1 cellular context compared by ENCODE assay signal in the genomic region with DNA sequence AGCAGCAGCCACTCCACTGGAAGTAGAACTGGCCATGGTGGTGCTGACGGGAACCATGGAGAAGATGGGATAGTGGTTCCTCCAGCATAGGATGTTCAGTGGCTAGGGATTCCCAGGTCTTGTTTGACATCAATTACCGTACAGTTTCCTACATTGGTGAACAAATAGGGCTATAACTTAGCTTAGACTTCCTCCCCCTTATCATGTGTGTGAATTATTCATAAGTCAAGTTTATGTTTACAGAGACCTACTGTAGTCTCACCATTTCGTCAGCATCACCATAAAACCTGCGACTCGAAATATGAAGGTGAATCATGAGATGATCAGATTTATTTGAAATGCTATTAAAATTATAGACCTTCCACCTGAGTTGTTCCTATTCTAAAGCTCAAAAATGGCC.
TF ChIP-seq lines count a peak whose summit lies in the region.

No MANE protein-coding gene starts in this region.

TF ChIP-seq in IMR-90, 13 proteins besides CTCF, POLR2A, EP300 and RAD21:
- TF ChIP-seq RCOR1 (IDR thresholded peaks at IDR 0.05; ENCODE audit: insufficient replicate concordance, low read length) (no peak), CEBPB (IDR thresholded peaks at IDR 0.05; ENCODE audit: low read depth, low read length) (no peak), MAFK (IDR thresholded peaks at IDR 0.05; ENCODE audit: low read depth, low read length) (no peak), NFE2L2 (IDR thresholded peaks at IDR 0.05; ENCODE audit: low read depth, low read length) (no peak), FOS (IDR thresholded peaks at IDR 0.05; ENCODE audit: low read depth, low read length) (no peak), MAZ (IDR thresholded peaks at IDR 0.05; ENCODE audit: borderline replicate concordance, low read depth, low read length) (no peak), SMC3 (IDR thresholded peaks at IDR 0.05; ENCODE audit: low read depth, low read length) (no peak), BHLHE40 (IDR thresholded peaks at IDR 0.05; ENCODE audit: low read depth, low read length) (no peak), CHD1 (IDR thresholded peaks at IDR 0.05; ENCODE audit: low read depth, low read length) (no peak), MXI1 (IDR thresholded peaks at IDR 0.05; ENCODE audit: borderline replicate concordance, low read depth, low read length) (no peak), RFX5 (IDR thresholded peaks at IDR 0.05; ENCODE audit: low read depth, low read length) (no peak)
- TF ChIP-seq, protein P1, sequence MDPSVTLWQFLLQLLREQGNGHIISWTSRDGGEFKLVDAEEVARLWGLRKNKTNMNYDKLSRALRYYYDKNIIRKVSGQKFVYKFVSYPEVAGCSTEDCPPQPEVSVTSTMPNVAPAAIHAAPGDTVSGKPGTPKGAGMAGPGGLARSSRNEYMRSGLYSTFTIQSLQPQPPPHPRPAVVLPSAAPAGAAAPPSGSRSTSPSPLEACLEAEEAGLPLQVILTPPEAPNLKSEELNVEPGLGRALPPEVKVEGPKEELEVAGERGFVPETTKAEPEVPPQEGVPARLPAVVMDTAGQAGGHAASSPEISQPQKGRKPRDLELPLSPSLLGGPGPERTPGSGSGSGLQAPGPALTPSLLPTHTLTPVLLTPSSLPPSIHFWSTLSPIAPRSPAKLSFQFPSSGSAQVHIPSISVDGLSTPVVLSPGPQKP (IDR thresholded peaks at IDR 0.05; ENCODE audit: borderline replicate concordance, low read depth, low read length), result no peak
- TF ChIP-seq, protein P2, sequence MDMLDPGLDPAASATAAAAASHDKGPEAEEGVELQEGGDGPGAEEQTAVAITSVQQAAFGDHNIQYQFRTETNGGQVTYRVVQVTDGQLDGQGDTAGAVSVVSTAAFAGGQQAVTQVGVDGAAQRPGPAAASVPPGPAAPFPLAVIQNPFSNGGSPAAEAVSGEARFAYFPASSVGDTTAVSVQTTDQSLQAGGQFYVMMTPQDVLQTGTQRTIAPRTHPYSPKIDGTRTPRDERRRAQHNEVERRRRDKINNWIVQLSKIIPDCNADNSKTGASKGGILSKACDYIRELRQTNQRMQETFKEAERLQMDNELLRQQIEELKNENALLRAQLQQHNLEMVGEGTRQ (IDR thresholded peaks at IDR 0.05; ENCODE audit: low read depth, low read length), result no peak
